21 cellular contexts compared by ENCODE assay signal in the genomic region with DNA sequence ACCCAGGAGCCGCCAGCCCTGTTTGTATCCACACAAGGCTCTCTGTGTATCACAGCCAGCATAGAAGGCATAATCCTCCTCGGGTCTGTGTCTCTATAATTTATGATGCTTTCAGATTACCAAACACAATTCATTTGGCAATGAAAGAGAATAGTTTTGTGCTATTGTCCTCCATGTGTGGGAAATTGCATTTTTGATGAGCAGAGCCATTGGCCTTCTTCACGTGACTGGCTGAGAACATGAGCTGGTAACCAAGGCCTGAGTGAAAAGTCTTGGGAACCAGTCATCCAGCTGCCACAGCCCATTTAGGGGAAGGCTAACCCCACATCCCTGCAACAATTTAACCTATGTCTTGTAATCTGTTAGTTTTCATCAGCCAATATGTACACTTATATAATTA.
"Had no signal": no experiment of that assay in that cellular context is flagged by ENCODE, and none has a peak within 500 bp of the region (broad histone marks: within the 10 kb centered on the region; RNA-seq: fewer than 3 reads in every experiment).

No MANE protein-coding gene starts in this region.

- ATAC-seq: activated CD8-positive, alpha-beta T cell treated with anti-CD3 and anti-CD28 coated beads, Interleukin-2, amount 10 ng/mL, durations not matched to agents 7 days and 5 days; activated naive CD4-positive, alpha-beta T cell treated with anti-CD3 and anti-CD28 coated beads, Interleukin-2, amount 50 U/mL, for 72 hours; natural killer cell treated with Interleukin-12 subunit alpha and Interleukin-12 subunit beta and Interleukin-15 and Interleukin-18, amount 100 ng/mL, for 72 hours; T-cell had no signal

- H3K27ac ChIP-seq: left ventricle myocardium inferior, prostate gland, right atrium auricular region, tibial nerve, vagina, WERI-Rb-1 had no signal

- H3K27me3 ChIP-seq: right atrium auricular region, tibial nerve, vagina had no signal

- DNase-seq: activated CD4-positive, alpha-beta T cell treated with anti-CD3 and anti-CD28 coated beads, Interleukin-2, amount 10 ng/mL, durations not matched to agents 7 days and 5 days; activated CD4-positive, CD25-positive, alpha-beta regulatory T cell treated with anti-CD3 and anti-CD28 coated beads, Interleukin-2, amount 50 U/mL, for 72 hours; activated CD8-positive, alpha-beta T cell treated with anti-CD3 and anti-CD28 coated beads, Interleukin-2, amount 10 ng/mL, durations not matched to agents 7 days and 5 days; activated gamma-delta T cell treated with Interleukin-2 at 50 U/mL for 16 hours; cerebellar nuclear complex; cortex of kidney; effector CD4-positive, alpha-beta T cell; glutamatergic neuron; hippocampal formation; kidney glomerular epithelial cell; left ventricle myocardium inferior; mammary epithelial cell; stimulated activated CD4-positive, alpha-beta T cell treated with anti-CD3 and anti-CD28 coated beads, Interleukin-4, amount 100 ng/mL, for 4 hours; T-cell; WERI-Rb-1 had no signal

- H3K36me3 ChIP-seq: left ventricle myocardium inferior, prostate gland, right atrium auricular region, vagina, WERI-Rb-1 had no signal

- H3K4me3 ChIP-seq: left ventricle myocardium inferior, prostate gland, right atrium auricular region, tibial nerve, vagina had no signal

- H3K9me3 ChIP-seq: left ventricle myocardium inferior, prostate gland, right atrium auricular region, tibial nerve, vagina had no signal

- H3K4me1 ChIP-seq: prostate gland, right atrium auricular region had no signal
